17 cellular contexts compared by ENCODE assay signal in genomic region chr5:111834926-111835599, GRCh38.
A peak's percentile ranks its signal among the peaks of the same experiment; 100 is the strongest.
DNase-seq lines count a peak whose midpoint lies in the region; ATAC-seq and TF ChIP-seq lines count a peak whose summit lies in the region.
"Had no signal": no experiment of that assay in that cellular context is flagged by ENCODE, and none has a peak within 500 bp of the region (broad histone marks: within the 10 kb centered on the region; RNA-seq: fewer than 3 reads in every experiment).

No MANE protein-coding gene starts in this region.

- H3K4me1 Mint-ChIP-seq in osteocyte (ENCODE audit: unreplicated experiment) = peaks cover 57% of the 10 kb centered on the region
- H3K4me1 Mint-ChIP-seq: activated CD4-positive, alpha-beta memory T cell treated with anti-CD3 and anti-CD28 coated beads, Interleukin-2, amount 10 ng/mL, durations not matched to agents 7 days and 5 days; activated naive CD8-positive, alpha-beta T cell treated with anti-CD3 and anti-CD28 coated beads for 36 hours; CD4-positive, alpha-beta memory T cell had no signal

- peaks cover 4% of the 10 kb centered on the region for H3K36me3 Mint-ChIP-seq in osteocyte (ENCODE audit: unreplicated experiment)
- H3K36me3 Mint-ChIP-seq: activated naive CD8-positive, alpha-beta T cell treated with anti-CD3 and anti-CD28 coated beads for 36 hours; CD4-positive, alpha-beta memory T cell had no signal

- ATAC-seq in GM21723 (IDR thresholded peaks at IDR 0.05; ENCODE audit: unreplicated experiment) = no peak

- TF ChIP-seq CTCF in cardiac fibroblast (IDR thresholded peaks at IDR 0.05; ENCODE audit: low read depth, low read length) (no peak), osteocyte (IDR thresholded peaks at IDR 0.05) (peak; percentile 34)

- H3K4me3 Mint-ChIP-seq in osteocyte (ENCODE audit: unreplicated experiment) = no peak overlapping the region
- H3K4me3 Mint-ChIP-seq: activated CD4-positive, alpha-beta memory T cell treated with anti-CD3 and anti-CD28 coated beads, Interleukin-2, amount 10 ng/mL, durations not matched to agents 7 days and 5 days; activated naive CD8-positive, alpha-beta T cell treated with anti-CD3 and anti-CD28 coated beads for 36 hours; CD4-positive, alpha-beta memory T cell had no signal

- peak overlapping the region; percentile 78 for H3K27ac Mint-ChIP-seq in osteocyte (ENCODE audit: unreplicated experiment)
- H3K27ac Mint-ChIP-seq: activated CD4-positive, alpha-beta memory T cell treated with anti-CD3 and anti-CD28 coated beads, Interleukin-2, amount 10 ng/mL, durations not matched to agents 7 days and 5 days; activated naive CD8-positive, alpha-beta T cell treated with anti-CD3 and anti-CD28 coated beads for 36 hours; CD4-positive, alpha-beta memory T cell had no signal

- no peaks in the 10 kb centered on the region for H3K27me3 Mint-ChIP-seq in osteocyte (ENCODE audit: unreplicated experiment)
- H3K27me3 Mint-ChIP-seq: activated CD4-positive, alpha-beta memory T cell treated with anti-CD3 and anti-CD28 coated beads, Interleukin-2, amount 10 ng/mL, durations not matched to agents 7 days and 5 days; activated naive CD8-positive, alpha-beta T cell treated with anti-CD3 and anti-CD28 coated beads for 36 hours; CD4-positive, alpha-beta memory T cell had no signal

- no peak overlapping the region for H3K4me3 ChIP-seq in cardiac fibroblast (replicated peaks in 1 of 2; ENCODE audit: low read depth in 2 of 2, low read length in 2 of 2)
- H3K4me3 ChIP-seq: lung had no signal

- H3K9me3 Mint-ChIP-seq in osteocyte (ENCODE audit: unreplicated experiment) = peaks cover 12% of the 10 kb centered on the region
- H3K9me3 Mint-ChIP-seq: activated CD4-positive, alpha-beta memory T cell treated with anti-CD3 and anti-CD28 coated beads, Interleukin-2, amount 10 ng/mL, durations not matched to agents 7 days and 5 days; activated naive CD8-positive, alpha-beta T cell treated with anti-CD3 and anti-CD28 coated beads for 36 hours; CD4-positive, alpha-beta memory T cell had no signal

- DNase-seq in DMS53 (lab: John Stamatoyannopoulos, UW) (peak; percentile 16), DMS53 treated with DMSO at 0.1 percent for 48 hours (lab: John Stamatoyannopoulos, UW; ENCODE audit: unreplicated experiment) (no peak), NAMALWA (ENCODE audit: low spot score) (peak; percentile 28), cardiac fibroblast (ENCODE audit: low read depth in 2 of 2) (peak; percentile 17 to 39), osteocyte (ENCODE audit: extremely low spot score, unreplicated experiment) (no peak), germinal center (ENCODE audit: low spot score) (no peak)
- DNase-seq in stimulated activated CD4-positive, alpha-beta T cell treated with anti-CD3 and anti-CD28 coated beads, Interleukin-2, amount 100 ng/mL, for 48 hours = no peak
- DNase-seq: 8988T; activated CD4-positive, alpha-beta memory T cell treated with anti-CD3 and anti-CD28 coated beads, Interleukin-2, amount 10 ng/mL, durations not matched to agents 7 days and 5 days; activated naive CD8-positive, alpha-beta T cell treated with anti-CD3 and anti-CD28 coated beads for 36 hours; activated T-cell treated with anti-CD3 and anti-CD28 coated beads, Interleukin-2, amount 50 U/mL, for 48 hours; CD4-positive, alpha-beta memory T cell; glutamatergic neuron; NCI-H1048; stimulated activated CD4-positive, alpha-beta T cell treated with anti-CD3 and anti-CD28 coated beads, Interleukin-15, amount 100 ng/mL, for 24 hours had no signal

Comparison
In these comparisons a context has a peak if more than half of its experiments do, and no peak if none do; other contexts are left out.
1. DNase-seq: peak in DMS53 (single experiment), NAMALWA (single experiment) and cardiac fibroblast (2 of 2); none in DMS53 treated with DMSO at 0.1 percent for 48 hours (single experiment), osteocyte (single experiment), germinal center (single experiment) and stimulated activated CD4-positive, alpha-beta T cell treated with anti-CD3 and anti-CD28 coated beads, Interleukin-2, amount 100 ng/mL, for 48 hours (0 of 2).